Comparison of ENCODE assay signal across 32 cellular contexts in the genomic region with DNA sequence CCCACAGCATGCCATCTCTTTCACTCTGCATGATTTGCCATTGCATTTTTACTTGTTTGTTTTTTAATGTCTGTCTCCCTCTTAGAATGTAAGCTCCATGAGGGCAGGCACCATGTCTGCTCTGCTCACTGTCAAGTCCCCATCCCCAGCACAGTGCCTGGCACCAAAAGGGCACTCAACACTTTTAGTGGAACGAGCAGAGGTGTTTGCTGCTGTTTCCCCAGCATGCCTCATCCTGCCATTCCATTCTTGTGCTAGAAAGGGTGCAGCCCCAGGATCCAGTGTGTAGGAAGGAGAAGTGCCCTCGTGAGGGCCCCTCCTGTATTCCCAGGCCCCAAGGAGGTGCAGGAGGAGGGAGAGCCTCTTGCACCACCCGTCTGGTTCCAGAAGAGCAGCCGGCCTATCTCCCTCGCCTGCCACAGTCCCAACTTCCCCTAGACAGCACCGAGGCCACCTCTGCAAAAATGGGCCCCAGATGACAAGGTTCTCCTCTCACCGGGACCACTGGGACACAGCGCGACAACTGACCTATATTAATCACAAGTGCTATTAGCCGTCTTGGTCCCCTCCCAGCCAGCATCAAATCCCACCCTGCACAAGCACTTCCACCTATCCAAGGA. TPM values are rescaled to one million over a fixed set of nuclear protein-coding genes. Genes with fewer than 3 reads are reported as not detected.
DNase-seq lines count a peak whose midpoint lies in the region; ATAC-seq, FAIRE-seq and TF ChIP-seq lines count a peak whose summit lies in the region.
"Had no signal": no experiment of that assay in that cellular context is flagged by ENCODE, and none has a peak within 500 bp of the region (broad histone marks: within the 10 kb centered on the region; RNA-seq: fewer than 3 reads in every experiment).

No MANE protein-coding gene starts in this region.

- no peak overlapping the region for H3K9ac ChIP-seq in astrocyte (ENCODE audit: low read length)
- H3K9ac ChIP-seq: GM23248, neural progenitor cell, parathyroid adenoma had no signal

- H3K36me3 Mint-ChIP-seq in astrocyte (ENCODE audit: low read depth, unreplicated experiment): no peaks in the 10 kb centered on the region
- H3K36me3 Mint-ChIP-seq: activated CD4-positive, alpha-beta memory T cell treated with anti-CD3 and anti-CD28 coated beads for 36 hours; CD8-positive, alpha-beta memory T cell; neural progenitor cell had no signal

- DNase-seq in cardiac septum (ENCODE audit: low spot score) (peak; percentile 53), Right ventricle myocardium inferior (ENCODE audit: missing footprints) (no peak), astrocyte (ENCODE audit: low read depth) (no peak), left lobe of liver (ENCODE audit: low spot score) (peak; percentile 8), upper lobe of right lung (peak; percentile 59), NCI-H2081 treated with DMSO at 0.1 percent for 48 hours (lab: John Stamatoyannopoulos, UW) (no peak), H54 (ENCODE audit: insufficient read length, low spot score) (no peak)
- no peak for DNase-seq in stimulated activated CD4-positive, alpha-beta T cell treated with anti-CD3 and anti-CD28 coated beads, Interleukin-2, amount 100 ng/mL, for 24 hours
- DNase-seq: activated CD4-positive, alpha-beta memory T cell treated with anti-CD3 and anti-CD28 coated beads for 36 hours; activated T-cell treated with anti-CD3 and anti-CD28 coated beads, Interleukin-2, amount 50 U/mL, for 72 hours; CD8-positive, alpha-beta memory T cell; GM23248; hippocampal formation; MM.1S; NCI-H146; NCI-H446 treated with DMSO at 0.1 percent for 48 hours; NCI-H82; RPMI8226; stimulated activated CD4-positive, alpha-beta T cell treated with anti-CD3 and anti-CD28 coated beads, Interleukin-1b, Interleukin-23, amount 100 ng/mL, for 48 hours; stimulated activated CD8-positive, alpha-beta memory T cell treated with anti-CD3 and anti-CD28 coated beads, Interleukin-4, amount 100 ng/mL, for 48 hours had no signal

- no peak overlapping the region for H3K4me3 Mint-ChIP-seq in astrocyte (ENCODE audit: unreplicated experiment)
- H3K4me3 Mint-ChIP-seq: activated CD4-positive, alpha-beta memory T cell treated with anti-CD3 and anti-CD28 coated beads for 36 hours; activated T-cell treated with anti-CD3 and anti-CD28 coated beads, Interleukin-2, amount 50 U/mL, for 72 hours; CD8-positive, alpha-beta memory T cell; neural progenitor cell; stimulated activated naive CD8-positive, alpha-beta T cell treated with anti-CD3 and anti-CD28 coated beads, Interleukin-15, Interleukin-2, amounts not matched to agents 100 ng/mL and 50 ng/mL, for 24 hours; T-helper 1 cell treated with Interleukin-12 subunit alpha and Interleukin-12 subunit beta and Interleukin-4 antibody, amounts not matched to agents 30 μg/mL and 1 μg/mL, for 36 hours had no signal

- H3K36me3 ChIP-seq in astrocyte (ENCODE audit: insufficient read depth, low read length) (no peaks in the 10 kb centered on the region), upper lobe of right lung (no peaks in the 10 kb centered on the region)
- H3K36me3 ChIP-seq: neural progenitor cell, right atrium auricular region had no signal

- peak overlapping the region; percentile 43 for H3K27ac Mint-ChIP-seq in astrocyte (ENCODE audit: unreplicated experiment)
- H3K27ac Mint-ChIP-seq: activated CD4-positive, alpha-beta memory T cell treated with anti-CD3 and anti-CD28 coated beads for 36 hours; activated T-cell treated with anti-CD3 and anti-CD28 coated beads, Interleukin-2, amount 50 U/mL, for 72 hours; neural progenitor cell; stimulated activated naive CD8-positive, alpha-beta T cell treated with anti-CD3 and anti-CD28 coated beads, Interleukin-15, Interleukin-2, amounts not matched to agents 100 ng/mL and 50 ng/mL, for 24 hours; T-helper 1 cell treated with Interleukin-12 subunit alpha and Interleukin-12 subunit beta and Interleukin-4 antibody, amounts not matched to agents 30 μg/mL and 1 μg/mL, for 36 hours had no signal

- ATAC-seq in Right ventricle myocardium inferior (no peak), left lobe of liver (no peak), upper lobe of right lung (peak; percentile 55)
- ATAC-seq: A549; activated CD4-positive, CD25-positive, alpha-beta regulatory T cell treated with anti-CD3 and anti-CD28 coated beads, Interleukin-2, amount 50 U/mL, for 24 hours; activated T-cell treated with anti-CD3 and anti-CD28 coated beads, Interleukin-2, amount 50 U/mL, for 72 hours had no signal

- H3K4me3 ChIP-seq in astrocyte (ENCODE audit: insufficient read depth, low read depth, low read length): no peak overlapping the region
- no peak overlapping the region for H3K4me3 ChIP-seq in upper lobe of right lung
- H3K4me3 ChIP-seq: A549, GM23248, neural progenitor cell, right atrium auricular region, SK-N-MC had no signal

- H3K9me3 ChIP-seq in astrocyte (ENCODE audit: insufficient read depth, low read depth, low read length) (no peaks in the 10 kb centered on the region), upper lobe of right lung (no peaks in the 10 kb centered on the region)
- H3K9me3 ChIP-seq: A549 had no signal

- H3K79me2 ChIP-seq in astrocyte (ENCODE audit: insufficient read depth, low read length): no peaks in the 10 kb centered on the region
- H3K79me2 ChIP-seq: parathyroid adenoma had no signal

- no peaks in the 10 kb centered on the region for H4K20me1 ChIP-seq in astrocyte (ENCODE audit: insufficient read depth, low read length)

- H3K4me1 ChIP-seq in astrocyte (ENCODE audit: insufficient read depth, low read length) (no peaks in the 10 kb centered on the region), upper lobe of right lung (no peaks in the 10 kb centered on the region)
- H3K4me1 ChIP-seq: A549, neural progenitor cell, parathyroid adenoma, right atrium auricular region had no signal

- H3K4me1 Mint-ChIP-seq in astrocyte (ENCODE audit: low read depth, unreplicated experiment): no peaks in the 10 kb centered on the region
- H3K4me1 Mint-ChIP-seq: CD8-positive, alpha-beta memory T cell; neural progenitor cell had no signal

- TF ChIP-seq POLR2A in H54 (IDR thresholded peaks at IDR 0.05; ENCODE audit: low read depth, low read length): no peak

- peaks cover 4% of the 10 kb centered on the region for H3K9me3 Mint-ChIP-seq in astrocyte (ENCODE audit: unreplicated experiment)
- H3K9me3 Mint-ChIP-seq: stimulated activated naive CD8-positive, alpha-beta T cell treated with anti-CD3 and anti-CD28 coated beads, Interleukin-15, Interleukin-2, amounts not matched to agents 100 ng/mL and 50 ng/mL, for 24 hours; T-helper 1 cell treated with Interleukin-12 subunit alpha and Interleukin-12 subunit beta and Interleukin-4 antibody, amounts not matched to agents 30 μg/mL and 1 μg/mL, for 36 hours had no signal

- H2AFZ ChIP-seq in astrocyte (ENCODE audit: low read depth, low read length): no peak overlapping the region
- H2AFZ ChIP-seq: GM23248, neural progenitor cell, parathyroid adenoma had no signal

- no peak overlapping the region for H3K4me2 ChIP-seq in astrocyte (ENCODE audit: low read length)
- H3K4me2 ChIP-seq: A549, neural progenitor cell had no signal

- peaks cover 57% of the 10 kb centered on the region for H3K27me3 Mint-ChIP-seq in astrocyte (ENCODE audit: low read depth, unreplicated experiment)

- H3K27me3 ChIP-seq in astrocyte (ENCODE audit: insufficient read depth, low read length) (peaks cover 14% of the 10 kb centered on the region), upper lobe of right lung (peaks cover 17% of the 10 kb centered on the region)
- H3K27me3 ChIP-seq: right atrium auricular region had no signal

- H3K27ac ChIP-seq in astrocyte (ENCODE audit: low read depth, low read length): no peak overlapping the region
- no peak overlapping the region for H3K27ac ChIP-seq in upper lobe of right lung
- H3K27ac ChIP-seq: A549, GM23248, neural progenitor cell, parathyroid adenoma, right atrium auricular region, SK-N-MC had no signal

- intact Hi-C loops in cardiac septum (cut with DNase I) (no loop called here), Right ventricle myocardium inferior (cut with DNase I) (no loop called here), upper lobe of right lung (cut with DNase I) (no loop called here)

- TF ChIP-seq CTCF in astrocyte (IDR thresholded peaks at IDR 0.05; ENCODE audit: insufficient read depth, low read depth, low read length) (no peak), upper lobe of right lung (IDR thresholded peaks at IDR 0.05) (no peak)

- FAIRE-seq in astrocyte (lab: Jason Lieb, UNC) (no peak), H54 (lab: Jason Lieb, UNC) (no peak)
- FAIRE-seq: A549, endothelial cell of umbilical vein had no signal

RNA-seq across cellular contexts. Expression of gene CACNG2, which starts 33.3 kb away (rescaled TPM):
- total RNA-seq in cardiac septum (not detected), Right ventricle myocardium inferior (not detected), astrocyte (not detected in 2 replicates), left lobe of liver (not detected), upper lobe of right lung (not detected)
- total RNA-seq: activated CD4-positive, alpha-beta memory T cell treated with anti-CD3 and anti-CD28 coated beads for 36 hours; activated T-cell treated with anti-CD3 and anti-CD28 coated beads, Interleukin-2, amount 50 U/mL, for 72 hours; CD8-positive, alpha-beta memory T cell; Daoy; dermis microvascular lymphatic vessel endothelial cell; endothelial cell of umbilical vein; GM23248; mucosa of gallbladder; right atrium auricular region had no signal

RNA-seq across cellular contexts. Expression of gene IFT27, which starts 39.1 kb away (rescaled TPM):
- total RNA-seq in cardiac septum (24.7 TPM), Right ventricle myocardium inferior (28.3 TPM), astrocyte (30.1 and 31.8 TPM in 2 replicates), left lobe of liver (14.9 TPM), upper lobe of right lung (21.5 TPM)

Comparison
In these comparisons a context has a peak if more than half of its experiments do, and no peak if none do; other contexts are left out.
1. DNase-seq: peak in cardiac septum (single experiment), left lobe of liver (single experiment) and upper lobe of right lung (single experiment); none in Right ventricle myocardium inferior (single experiment), astrocyte (single experiment), stimulated activated CD4-positive, alpha-beta T cell treated with anti-CD3 and anti-CD28 coated beads, Interleukin-2, amount 100 ng/mL, for 24 hours (0 of 2), NCI-H2081 treated with DMSO at 0.1 percent for 48 hours (single experiment) and H54 (single experiment).